Comparison of ENCODE assay signal across 7 cellular contexts in the genomic region with DNA sequence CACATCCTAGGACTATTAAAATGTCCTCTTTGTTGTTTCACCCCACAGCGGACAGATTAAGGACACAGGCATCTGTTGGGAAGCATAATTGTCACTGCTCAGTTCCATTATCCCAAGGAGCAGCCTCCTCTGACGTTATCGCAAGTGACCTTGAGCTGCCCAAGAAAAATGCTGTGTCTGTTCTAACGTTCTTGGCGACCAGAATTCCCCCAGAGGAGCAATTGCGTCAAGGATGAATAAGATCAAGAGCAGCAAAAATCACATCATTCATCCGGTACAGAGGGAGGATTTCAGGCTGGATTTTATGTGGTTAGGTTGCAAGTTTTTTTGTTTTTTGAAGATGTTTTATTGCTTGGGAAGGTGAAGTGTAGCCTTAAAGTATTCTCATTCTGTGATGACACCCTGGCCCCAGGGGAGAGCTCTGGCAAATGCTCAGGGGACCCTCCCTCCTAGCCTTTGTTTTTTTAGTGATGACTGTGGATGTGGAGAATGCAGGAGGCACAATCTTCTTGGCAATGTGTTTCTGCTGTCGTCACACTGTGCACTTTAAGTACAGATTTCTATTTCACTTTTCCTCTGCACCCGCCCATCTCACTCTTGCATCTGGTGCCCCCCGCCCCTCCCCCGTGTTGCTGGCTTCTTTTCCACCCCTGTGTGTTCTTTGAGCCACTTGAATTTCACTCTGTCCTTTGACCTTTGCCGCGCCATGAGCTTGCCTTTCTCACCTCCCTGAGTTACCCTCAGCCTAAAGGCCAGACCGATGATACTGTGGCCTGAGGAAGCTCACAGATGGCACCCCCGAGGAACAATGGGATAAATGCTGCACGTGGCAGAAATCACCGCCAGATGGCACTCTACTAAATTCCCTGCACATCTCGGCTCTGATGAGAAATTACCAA.
DNase-seq lines count a peak whose midpoint lies in the region; ATAC-seq, FAIRE-seq and TF ChIP-seq lines count a peak whose summit lies in the region.

No MANE protein-coding gene starts in this region.

- H3K4me3 Mint-ChIP-seq in neural crest cell: peak overlapping the region; percentile 67

- no peaks in the 10 kb centered on the region for H3K9me3 ChIP-seq in stomach

- TF ChIP-seq CTCF in GM12874 (IDR thresholded peaks at IDR 0.05; ENCODE audit: insufficient read depth, low read depth, low read length): peak; percentile 65
- peak; percentile 89 for TF ChIP-seq CTCF in neural crest cell (conservative IDR thresholded peaks at IDR 0.05)
- peak in 4 of 7 experiments; percentile 61 to 86 (median 70) for TF ChIP-seq CTCF in stomach (IDR thresholded peaks at IDR 0.05)

- no peak for TF ChIP-seq EP300 in stomach (IDR thresholded peaks at IDR 0.05)

- peak; percentile 62 for ATAC-seq in HG03571 (IDR thresholded peaks at IDR 0.05; ENCODE audit: unreplicated experiment)

- no peaks in the 10 kb centered on the region for H3K9me3 Mint-ChIP-seq in neural crest cell

- peak overlapping the region; percentile 98 for H3K27ac Mint-ChIP-seq in neural crest cell (ENCODE audit: unreplicated experiment)

- peaks cover 3 to 17% (median 11%) of the 10 kb centered on the region in 4 donors for H3K4me1 ChIP-seq in stomach

- H3K4me1 Mint-ChIP-seq in neural crest cell: peaks cover 28% of the 10 kb centered on the region

- H3K4me3 ChIP-seq in stomach: peak overlapping the region in 1 of 4 donors; percentile 10

- TF ChIP-seq POLR2A in stomach (IDR thresholded peaks at IDR 0.05): no peak

- 26 to 32% (median 30%) methylated on average over 18 of the region's 18 CpGs for WGBS in stomach, 5 donors

- no peaks in the 10 kb centered on the region for H3K36me3 Mint-ChIP-seq in neural crest cell (ENCODE audit: low read depth)

- intact Hi-C loops in stomach (cut with DNase I; ENCODE audit: low total_unique reads): loop anchor here (5.0 to 10.0 kb wide), 2 partner anchors 116 to 273 kb away; no protein-coding TSS in a partner anchor

- no peaks in the 10 kb centered on the region for H3K27me3 Mint-ChIP-seq in neural crest cell (ENCODE audit: low read depth)

- H3K27me3 ChIP-seq in stomach: no peaks in the 10 kb centered on the region

- DNase-seq in RCC 7860 (ENCODE audit: low spot score): peak; percentile 28
- peak; percentile 30 for DNase-seq in activated T-helper 1 cell treated with Interleukin-2 at 50 U/mL for 16 hours (ENCODE audit: low read depth)
- DNase-seq in fibroblast of peridontal ligament (ENCODE audit: extremely low read depth): peak; percentile 83
- DNase-seq in neural crest cell (ENCODE audit: low read depth, low spot score): peak; percentile 75
- peak; percentile 70 for DNase-seq in stomach

- no peak for FAIRE-seq in RCC 7860 (lab: Jason Lieb, UNC)

- H3K27ac ChIP-seq in stomach: peak overlapping the region in 3 of 5 donors; percentile 9 to 69 (median 25)

- no peaks in the 10 kb centered on the region for H3K36me3 ChIP-seq in stomach

Comparison
In these comparisons a context has a peak if more than half of its experiments do, and no peak if none do; other contexts are left out.
1. DNase-seq: peak in every context shown above with its lines; median percentile 83 in fibroblast of peridontal ligament; 75 in neural crest cell; 70 in stomach; 30 in activated T-helper 1 cell treated with Interleukin-2 at 50 U/mL for 16 hours; 28 in RCC 7860.